1 cellular context compared by ENCODE assay signal in genomic region chr18:3492721-3493120, GRCh38.
TF ChIP-seq lines count a peak whose summit lies in the region.

No MANE protein-coding gene starts in this region.

TF ChIP-seq in H1, 55 proteins besides CTCF, POLR2A, EP300 and RAD21:
- no peak for TF ChIP-seq KDM5A (IDR thresholded peaks at IDR 0.05; ENCODE audit: low read length)
- no peak for TF ChIP-seq ZNF274 (IDR thresholded peaks at IDR 0.05; ENCODE audit: borderline replicate concordance, extremely low read depth, low read length)
- no peak for TF ChIP-seq KDM1A (IDR thresholded peaks at IDR 0.05; ENCODE audit: borderline replicate concordance, low read length)
- no peak for TF ChIP-seq E2F6 (IDR thresholded peaks at IDR 0.05)
- no peak for TF ChIP-seq SIX5 (IDR thresholded peaks at IDR 0.05; ENCODE audit: low read depth, low read length)
- no peak for TF ChIP-seq USF2 (IDR thresholded peaks at IDR 0.05; ENCODE audit: low read length)
- TF ChIP-seq SAP30 (IDR thresholded peaks at IDR 0.05; ENCODE audit: insufficient read depth, insufficient replicate concordance, low read length) = no peak
- TF ChIP-seq RNF2 (IDR thresholded peaks at IDR 0.05; ENCODE audit: borderline replicate concordance, low read depth, low read length, missing control alignments, poor library complexity, severe bottlenecking) = no peak
- TF ChIP-seq TAF7 (optimal IDR thresholded peaks at IDR 0.05; ENCODE audit: borderline replicate concordance, low read depth, low read length) = no peak
- TF ChIP-seq YY1 (IDR thresholded peaks at IDR 0.05; ENCODE audit: low read depth, low read length) = no peak
- no peak for TF ChIP-seq CTBP2 (IDR thresholded peaks at IDR 0.05; ENCODE audit: borderline replicate concordance, insufficient read depth, insufficient read length, low read length)
